16 cellular contexts compared by ENCODE assay signal in the genomic region with DNA sequence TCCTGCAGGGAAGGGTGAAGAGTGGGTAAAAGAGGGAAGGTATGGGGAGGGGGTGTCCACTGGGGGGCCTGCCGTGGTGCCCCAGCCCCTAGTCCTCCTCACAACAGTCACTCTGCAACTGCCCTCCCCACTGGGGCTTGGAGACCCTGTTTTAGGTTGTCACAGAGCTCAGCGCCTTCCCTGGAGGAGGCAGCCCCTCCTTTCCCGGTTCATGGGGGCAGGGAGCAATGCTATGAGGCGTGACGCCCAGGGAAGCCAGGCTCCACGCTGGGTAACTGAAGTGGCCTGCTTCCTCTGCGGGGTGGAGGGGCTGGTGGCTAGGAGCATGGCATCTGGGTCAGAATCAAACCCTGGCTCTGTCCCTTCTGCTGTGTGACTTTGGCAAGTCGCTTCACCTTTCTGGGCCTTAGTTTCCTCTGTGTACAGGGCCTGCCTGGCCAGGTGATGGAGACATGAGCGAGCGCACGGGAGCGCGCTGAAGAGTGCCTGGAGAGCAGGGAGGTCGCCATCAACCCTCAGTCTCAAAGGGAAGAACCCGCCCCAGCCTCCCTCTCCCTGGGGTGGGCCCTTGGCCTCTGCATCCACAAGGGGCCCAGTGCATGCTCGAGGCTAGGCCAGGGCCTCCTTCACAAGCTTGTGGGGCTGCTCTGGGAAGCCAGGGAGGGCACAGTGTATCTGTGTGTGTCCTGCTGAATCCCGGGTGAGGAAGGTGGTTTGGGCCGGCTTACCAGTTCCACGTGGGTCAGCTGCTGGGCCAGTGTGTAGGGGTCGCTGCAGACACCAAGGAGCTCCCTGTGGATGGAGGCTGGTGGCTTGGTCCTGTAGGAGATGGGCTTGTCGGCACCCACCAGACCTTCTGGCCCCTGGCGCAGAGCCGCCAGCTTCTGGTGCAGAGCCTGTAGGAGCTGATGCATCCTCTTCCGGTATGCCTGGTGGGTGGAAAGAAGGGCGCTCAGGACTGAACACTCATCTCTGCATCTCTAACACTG. TPM values are rescaled to one million over a fixed set of nuclear protein-coding genes. Genes with fewer than 3 reads are reported as not detected.
DNase-seq lines count a peak whose midpoint lies in the region; ATAC-seq, FAIRE-seq and TF ChIP-seq lines count a peak whose summit lies in the region.
"Had no signal": no experiment of that assay in that cellular context is flagged by ENCODE, and none has a peak within 500 bp of the region (broad histone marks: within the 10 kb centered on the region; RNA-seq: fewer than 3 reads in every experiment).

No MANE protein-coding gene starts in this region.

- no peaks in the 10 kb centered on the region for H3K27me3 ChIP-seq in right atrium auricular region

- H3K36me3 ChIP-seq in right atrium auricular region, result no peaks in the 10 kb centered on the region

- peaks cover 0 to 6% of the 10 kb centered on the region in 2 donors for H3K4me1 ChIP-seq in right atrium auricular region
- H3K4me1 ChIP-seq: psoas muscle had no signal

- peak; percentile 46 for DNase-seq in right atrium auricular region (ENCODE audit: low spot score)
- DNase-seq in left cardiac atrium, result no peak
- DNase-seq in coronary artery (ENCODE audit: low spot score), result peak; percentile 68
- peak; percentile 44 for DNase-seq in natural killer cell treated with Interleukin-12 subunit alpha and Interleukin-12 subunit beta and Interleukin-15 and Interleukin-18, amount 100 ng/mL, for 72 hours (ENCODE audit: low spot score)
- DNase-seq in activated CD4-positive, CD25-positive, alpha-beta regulatory T cell treated with anti-CD3 and anti-CD28 coated beads, Interleukin-2, amount 50 U/mL, for 72 hours, result no peak
- DNase-seq in GM12891 (ENCODE audit: insufficient read length, low spot score), result no peak

- H3K27me3 Mint-ChIP-seq in natural killer cell treated with Interleukin-12 subunit alpha and Interleukin-12 subunit beta and Interleukin-15 and Interleukin-18, amount 100 ng/mL, for 72 hours, result peaks cover 10 to 20% of the 10 kb centered on the region in 2 donors
- H3K27me3 Mint-ChIP-seq: activated CD4-positive, alpha-beta memory T cell treated with anti-CD3 and anti-CD28 coated beads for 36 hours had no signal

- no peaks in the 10 kb centered on the region for H3K9me3 Mint-ChIP-seq in natural killer cell treated with Interleukin-12 subunit alpha and Interleukin-12 subunit beta and Interleukin-15 and Interleukin-18, amount 100 ng/mL, for 72 hours
- H3K9me3 Mint-ChIP-seq: activated CD4-positive, alpha-beta memory T cell treated with anti-CD3 and anti-CD28 coated beads for 36 hours; central memory CD8-positive, alpha-beta T cell; stimulated activated memory B cell treated with anti-CD40 and anti-IgM and Interleukin-4, amounts not matched to agents 10 μg/mL and 1 μg/mL and 100 μg/mL, for 72 hours had no signal

- no peaks in the 10 kb centered on the region for H3K9me3 ChIP-seq in right atrium auricular region
- H3K9me3 ChIP-seq: psoas muscle had no signal

- H3K4me3 Mint-ChIP-seq in natural killer cell treated with Interleukin-12 subunit alpha and Interleukin-12 subunit beta and Interleukin-15 and Interleukin-18, amount 100 ng/mL, for 72 hours, result no peak overlapping the region
- H3K4me3 Mint-ChIP-seq: activated CD4-positive, alpha-beta memory T cell treated with anti-CD3 and anti-CD28 coated beads for 36 hours; central memory CD8-positive, alpha-beta T cell; IgD-negative memory B cell; stimulated activated memory B cell treated with anti-CD40 and anti-IgM and Interleukin-4, amounts not matched to agents 10 μg/mL and 1 μg/mL and 100 μg/mL, for 72 hours had no signal

- FAIRE-seq in GM12891 (lab: Jason Lieb, UNC), result no peak
- FAIRE-seq: GM19239, TTC549 had no signal

- TF ChIP-seq POLR2A in GM12891 (IDR thresholded peaks at IDR 0.05; ENCODE audit: low read depth, low read length), result no peak

- H3K36me3 Mint-ChIP-seq in natural killer cell treated with Interleukin-12 subunit alpha and Interleukin-12 subunit beta and Interleukin-15 and Interleukin-18, amount 100 ng/mL, for 72 hours, result no peaks in the 10 kb centered on the region
- H3K36me3 Mint-ChIP-seq: activated CD4-positive, alpha-beta memory T cell treated with anti-CD3 and anti-CD28 coated beads for 36 hours; IgD-negative memory B cell; stimulated activated memory B cell treated with anti-CD40 and anti-IgM and Interleukin-4, amounts not matched to agents 10 μg/mL and 1 μg/mL and 100 μg/mL, for 72 hours had no signal

- H3K4me1 Mint-ChIP-seq in natural killer cell treated with Interleukin-12 subunit alpha and Interleukin-12 subunit beta and Interleukin-15 and Interleukin-18, amount 100 ng/mL, for 72 hours (ENCODE audit: low read depth in 2 of 2), result no peaks in the 10 kb centered on the region
- H3K4me1 Mint-ChIP-seq: central memory CD8-positive, alpha-beta T cell; IgD-negative memory B cell; stimulated activated memory B cell treated with anti-CD40 and anti-IgM and Interleukin-4, amounts not matched to agents 10 μg/mL and 1 μg/mL and 100 μg/mL, for 72 hours had no signal

- TF ChIP-seq CTCF in right atrium auricular region (IDR thresholded peaks at IDR 0.05) (no peak), coronary artery (IDR thresholded peaks at IDR 0.05) (no peak)

- intact Hi-C loops in left cardiac atrium (cut with DNase I), result loop anchor here in 1 of 2 donors (2.0 kb wide), 1 partner anchor 343 kb away; no protein-coding TSS in a partner anchor

- H3K27ac Mint-ChIP-seq in natural killer cell treated with Interleukin-12 subunit alpha and Interleukin-12 subunit beta and Interleukin-15 and Interleukin-18, amount 100 ng/mL, for 72 hours, result no peak overlapping the region
- H3K27ac Mint-ChIP-seq: activated CD4-positive, alpha-beta memory T cell treated with anti-CD3 and anti-CD28 coated beads for 36 hours; IgD-negative memory B cell; stimulated activated memory B cell treated with anti-CD40 and anti-IgM and Interleukin-4, amounts not matched to agents 10 μg/mL and 1 μg/mL and 100 μg/mL, for 72 hours had no signal

- H3K27ac ChIP-seq in right atrium auricular region, result no peak overlapping the region
- no peak overlapping the region for H3K27ac ChIP-seq in coronary artery
- H3K27ac ChIP-seq: PC-9, psoas muscle had no signal

- ATAC-seq in left cardiac atrium, result no peak
- peak; percentile 11 to 17 for ATAC-seq in natural killer cell treated with Interleukin-12 subunit alpha and Interleukin-12 subunit beta and Interleukin-15 and Interleukin-18, amount 100 ng/mL, for 72 hours
- ATAC-seq in GM18502 (IDR thresholded peaks at IDR 0.05; ENCODE audit: poor library complexity, unreplicated experiment), result no peak
- ATAC-seq in GM21786 (IDR thresholded peaks at IDR 0.05; ENCODE audit: unreplicated experiment), result no peak

- H3K4me3 ChIP-seq in right atrium auricular region (no peak overlapping the region), coronary artery (no peak overlapping the region)
- H3K4me3 ChIP-seq: PC-9, psoas muscle had no signal

TF ChIP-seq in GM12891, 5 proteins besides CTCF, POLR2A, EP300 and RAD21:
- TF ChIP-seq TAF1 (IDR thresholded peaks at IDR 0.05; ENCODE audit: low read depth, low read length), result no peak
- TF ChIP-seq POLR2AphosphoS5 (IDR thresholded peaks at IDR 0.05; ENCODE audit: low read depth, low read length), result no peak
- no peak for TF ChIP-seq PAX5 (IDR thresholded peaks at IDR 0.05; ENCODE audit: insufficient read depth, low read length, severe bottlenecking)
- no peak for TF ChIP-seq SPI1 (IDR thresholded peaks at IDR 0.05; ENCODE audit: low read depth, low read length)
- TF ChIP-seq POU2F2 (IDR thresholded peaks at IDR 0.05; ENCODE audit: low read depth, low read length), result no peak
TF ChIP-seq in GM12891: peak in this region for 0.

RNA-seq across cellular contexts. Expression of gene RNF130, which starts 56.4 kb away (rescaled TPM):
- total RNA-seq in right atrium auricular region (10 to 100 TPM; 42.9 to 51.3 TPM), left cardiac atrium (10 to 100 TPM; 45.6 to 67.2 TPM)
- 10 to 100 TPM; 12.4 to 17.0 TPM for total RNA-seq in natural killer cell treated with Interleukin-12 subunit alpha and Interleukin-12 subunit beta and Interleukin-15 and Interleukin-18, amount 100 ng/mL, for 72 hours
- 0.28 TPM for polyA plus RNA-seq in GM12891 (2012; ENCODE audit: low read depth, missing spikeins)

Comparison
In these comparisons a context has a peak if more than half of its experiments do, and no peak if none do; other contexts are left out.
1. DNase-seq: peak in right atrium auricular region (single experiment), coronary artery (single experiment) and natural killer cell treated with Interleukin-12 subunit alpha and Interleukin-12 subunit beta and Interleukin-15 and Interleukin-18, amount 100 ng/mL, for 72 hours (single experiment); none in left cardiac atrium (single experiment), activated CD4-positive, CD25-positive, alpha-beta regulatory T cell treated with anti-CD3 and anti-CD28 coated beads, Interleukin-2, amount 50 U/mL, for 72 hours (single experiment) and GM12891 (single experiment).
2. ATAC-seq: peak in natural killer cell treated with Interleukin-12 subunit alpha and Interleukin-12 subunit beta and Interleukin-15 and Interleukin-18, amount 100 ng/mL, for 72 hours (2 of 2); none in left cardiac atrium (0 of 2), GM18502 (single experiment) and GM21786 (single experiment).